ENCODE assay signal across 1 cellular context in genomic region chr12:109963330-109963729, GRCh38.
TF ChIP-seq lines count a peak whose summit lies in the region.

No MANE protein-coding gene starts in this region.

TF ChIP-seq in GM12878, 131 proteins besides CTCF, POLR2A, EP300 and RAD21:
- no peak for TF ChIP-seq SIX5 (IDR thresholded peaks at IDR 0.05; ENCODE audit: low read depth, low read length, severe bottlenecking)
- no peak for TF ChIP-seq ZNF622 (IDR thresholded peaks at IDR 0.05)
- no peak for TF ChIP-seq FOXK2 (IDR thresholded peaks at IDR 0.05)
- no peak for TF ChIP-seq ZNF384 (IDR thresholded peaks at IDR 0.05; ENCODE audit: borderline replicate concordance, low read depth, low read length)
- TF ChIP-seq E2F8 (IDR thresholded peaks at IDR 0.05; ENCODE audit: low read depth, partially characterized antibody), result no peak
- TF ChIP-seq SKIL (IDR thresholded peaks at IDR 0.05; ENCODE audit: low read depth, poor library complexity, severe bottlenecking), result no peak
- TF ChIP-seq NR2C2 (IDR thresholded peaks at IDR 0.05; ENCODE audit: borderline replicate concordance, control insufficient read depth, insufficient read length, low read depth), result no peak
- no peak for TF ChIP-seq ELK1 (IDR thresholded peaks at IDR 0.05; ENCODE audit: low read depth, low read length)
- no peak for TF ChIP-seq YBX1 (IDR thresholded peaks at IDR 0.05)
- no peak for TF ChIP-seq LARP7 (IDR thresholded peaks at IDR 0.05)
- no peak for TF ChIP-seq HDAC2 (IDR thresholded peaks at IDR 0.05)
- TF ChIP-seq ZBTB4 (CRISPR knock-in tag; IDR thresholded peaks at IDR 0.05), result no peak
- TF ChIP-seq POLR2AphosphoS2 (IDR thresholded peaks at IDR 0.05; ENCODE audit: low read depth, low read length), result no peak
- no peak for TF ChIP-seq CBFB (IDR thresholded peaks at IDR 0.05; ENCODE audit: low read depth)
- TF ChIP-seq SREBF1 (IDR thresholded peaks at IDR 0.05; ENCODE audit: low read length), result no peak
- no peak for TF ChIP-seq MEF2A (IDR thresholded peaks at IDR 0.05; ENCODE audit: insufficient read depth, low read depth, low read length)
- TF ChIP-seq ASH2L (IDR thresholded peaks at IDR 0.05; ENCODE audit: borderline replicate concordance, low read depth), result no peak
